Comparison of ENCODE assay signal across 18 cellular contexts in genomic region chr17:15239471-15239870, GRCh38. TPM values are rescaled to one million over a fixed set of nuclear protein-coding genes. Genes with fewer than 3 reads are reported as not detected.
A peak's percentile ranks its signal among the peaks of the same experiment; 100 is the strongest.
DNase-seq lines count a peak whose midpoint lies in the region; ATAC-seq, FAIRE-seq and TF ChIP-seq lines count a peak whose summit lies in the region.
"Had no signal": no experiment of that assay in that cellular context is flagged by ENCODE, and none has a peak within 500 bp of the region (broad histone marks: within the 10 kb centered on the region; RNA-seq: fewer than 3 reads in every experiment).

No MANE protein-coding gene starts in this region.

- H2AK5ac ChIP-seq in IMR-90 (ENCODE audit: low read depth, low read length) = no peak overlapping the region

- H3K14ac ChIP-seq in IMR-90 (replicated peaks; ENCODE audit: low read depth, low read length) = no peak overlapping the region

- TF ChIP-seq POLR2A in right lobe of liver (IDR thresholded peaks at IDR 0.05) (no peak), HepG2 (IDR thresholded peaks at IDR 0.05; ENCODE audit: insufficient read depth in 1 of 2, low read depth in 2 of 2, low read length in 2 of 2) (no peak), IMR-90 (IDR thresholded peaks at IDR 0.05; ENCODE audit: low read depth, low read length) (no peak), esophagus muscularis mucosa (IDR thresholded peaks at IDR 0.05; ENCODE audit: low read depth) (no peak)

- no peak for FAIRE-seq in HepG2 (lab: Jason Lieb, UNC)
- FAIRE-seq: A549, H1 had no signal

- TF ChIP-seq CTCF in right lobe of liver (IDR thresholded peaks at IDR 0.05) = no peak
- no peak for TF ChIP-seq CTCF in HepG2 (CRISPR knock-in tag; IDR thresholded peaks at IDR 0.05)
- no peak for TF ChIP-seq CTCF in IMR-90 (conservative IDR thresholded peaks at IDR 0.05; ENCODE audit: low read depth, low read length)
- TF ChIP-seq CTCF in left lung (IDR thresholded peaks at IDR 0.05) = no peak
- TF ChIP-seq CTCF in upper lobe of right lung (IDR thresholded peaks at IDR 0.05) = no peak
- no peak for TF ChIP-seq CTCF in GM10266 (IDR thresholded peaks at IDR 0.05; ENCODE audit: control insufficient read depth, insufficient read depth, low read depth, missing control alignments)
- no peak for TF ChIP-seq CTCF in esophagus muscularis mucosa (IDR thresholded peaks at IDR 0.05)

- no peak overlapping the region for H2AK9ac ChIP-seq in IMR-90 (replicated peaks; ENCODE audit: low read depth, low read length, poor library complexity)

- H3K27ac ChIP-seq in right lobe of liver (no peak overlapping the region), HepG2 (ENCODE audit: extremely low read length, insufficient read depth, low read length) (no peak overlapping the region), IMR-90 (ENCODE audit: insufficient read depth, low read length) (no peak overlapping the region), left lung (no peak overlapping the region), upper lobe of right lung (no peak overlapping the region), esophagus muscularis mucosa (replicated peaks in 1 of 4) (no peak overlapping the region)
- H3K27ac ChIP-seq: A549, HL-60 had no signal

- CTCF ChIA-PET in HepG2 (lab: Yijun Ruan, JAX; ENCODE audit: low intra/inter-chr PET ratio, low total read pairs) (no interaction called here), IMR-90 (lab: Yijun Ruan, JAX) (no interaction called here)

- no peak overlapping the region for H2BK15ac ChIP-seq in IMR-90 (ENCODE audit: low read depth, low read length)

- H2BK120ac ChIP-seq in IMR-90 (ENCODE audit: low read depth, low read length) = no peak overlapping the region

- H3K27me3 ChIP-seq in right lobe of liver (no peaks in the 10 kb centered on the region), HepG2 (ENCODE audit: control insufficient read depth in 1 of 2, insufficient read depth in 2 of 2, low read length in 2 of 2) (no peaks in the 10 kb centered on the region), IMR-90 (ENCODE audit: control insufficient read depth, insufficient read depth, low read length) (no peaks in the 10 kb centered on the region), left lung (no peaks in the 10 kb centered on the region), upper lobe of right lung (no peaks in the 10 kb centered on the region), esophagus muscularis mucosa (no peaks in the 10 kb centered on the region)
- H3K27me3 ChIP-seq: BE2C had no signal

- no peaks in the 10 kb centered on the region for H3K36me3 Mint-ChIP-seq in effector memory CD8-positive, alpha-beta T cell (ENCODE audit: insufficient read depth)
- H3K36me3 Mint-ChIP-seq: IgD-negative memory B cell had no signal

- H3K27me3 Mint-ChIP-seq in effector memory CD8-positive, alpha-beta T cell = peaks cover 23 to 28% of the 10 kb centered on the region in 2 donors

- H3K9me3 Mint-ChIP-seq in effector memory CD8-positive, alpha-beta T cell = no peaks in the 10 kb centered on the region
- H3K9me3 Mint-ChIP-seq: HFFc6 had no signal

- H3K18ac ChIP-seq in IMR-90 (ENCODE audit: low read depth, low read length) = no peak overlapping the region

- no peak overlapping the region for H3K4me3 Mint-ChIP-seq in effector memory CD8-positive, alpha-beta T cell
- H3K4me3 Mint-ChIP-seq: CD4-positive, CD25-positive, alpha-beta regulatory T cell; HFFc6; IgD-negative memory B cell had no signal

- H3K4me1 Mint-ChIP-seq in effector memory CD8-positive, alpha-beta T cell (ENCODE audit: low read depth in 2 of 2) = peaks cover 2 to 7% of the 10 kb centered on the region in 2 donors
- H3K4me1 Mint-ChIP-seq: IgD-negative memory B cell had no signal

- no peak overlapping the region for H4K5ac ChIP-seq in IMR-90 (ENCODE audit: low read depth, low read length)

- no peak for TF ChIP-seq RAD21 in HepG2 (CRISPR knock-in tag; IDR thresholded peaks at IDR 0.05)
- no peak for TF ChIP-seq RAD21 in IMR-90 (IDR thresholded peaks at IDR 0.05; ENCODE audit: low read length)

- BruUV-seq in HepG2 (replicated peaks; lab: Mats Ljungman, UMichigan) = no TSS peak
- no TSS peak for BruUV-seq in IMR-90 (replicated peaks; lab: Mats Ljungman, UMichigan)

- POLR2A ChIA-PET in HepG2 (lab: Yijun Ruan, JAX) (no interaction called here), IMR-90 (lab: Charles Lee; ENCODE audit: unreplicated experiment) (no interaction called here)

- peaks cover 1 to 50% of the 10 kb centered on the region in 2 experiments; a peak in 3 of 4 replicates for H3K79me1 ChIP-seq in IMR-90 (ENCODE audit: low read depth in 1 of 2, low read length in 2 of 2)

- H3K9me3 ChIP-seq in right lobe of liver = no peaks in the 10 kb centered on the region
- no peaks in the 10 kb centered on the region for H3K9me3 ChIP-seq in HepG2 (ENCODE audit: low read length)
- H3K9me3 ChIP-seq in IMR-90 (ENCODE audit: control insufficient read depth, insufficient read depth, low read length) = no peaks in the 10 kb centered on the region
- no peaks in the 10 kb centered on the region for H3K9me3 ChIP-seq in left lung
- no peaks in the 10 kb centered on the region for H3K9me3 ChIP-seq in upper lobe of right lung
- peaks cover 0 to 6% (median 0%) of the 10 kb centered on the region in 4 donors for H3K9me3 ChIP-seq in esophagus muscularis mucosa
- H3K9me3 ChIP-seq: BE2C had no signal

- peaks cover 0 to 7% (median 0%) of the 10 kb centered on the region in 4 donors for H3K4me1 ChIP-seq in right lobe of liver
- peaks cover 27% of the 10 kb centered on the region for H3K4me1 ChIP-seq in HepG2 (ENCODE audit: insufficient read depth, low read length)
- peaks cover 8% of the 10 kb centered on the region for H3K4me1 ChIP-seq in IMR-90 (ENCODE audit: control insufficient read depth, insufficient read depth, low read length)
- H3K4me1 ChIP-seq in left lung = peaks cover 19 to 58% of the 10 kb centered on the region in 2 donors
- H3K4me1 ChIP-seq in upper lobe of right lung = peaks cover 41% of the 10 kb centered on the region
- peaks cover 52 to 74% (median 65%) of the 10 kb centered on the region in 4 donors for H3K4me1 ChIP-seq in esophagus muscularis mucosa
- H3K4me1 ChIP-seq: A549, BE2C had no signal

- peak in 3 of 4 donors; percentile 45 to 67 (median 47) for ATAC-seq in right lobe of liver
- ATAC-seq in HepG2 = no peak
- ATAC-seq in IMR-90 (ENCODE audit: low read depth) = no peak
- ATAC-seq in left lung = peak; percentile 14
- peak; percentile 66 for ATAC-seq in upper lobe of right lung
- ATAC-seq in effector memory CD8-positive, alpha-beta T cell (replicated peaks) = no peak
- ATAC-seq: A549 had no signal

- H3K4ac ChIP-seq in IMR-90 (ENCODE audit: low read depth, low read length) = no peak overlapping the region

- H3K23ac ChIP-seq in IMR-90 (ENCODE audit: low read depth, low read length) = 0 out of 2 replicates have a peak overlapping the region, but pooled peaks have one; percentile 34

- no peak overlapping the region for H3K4me3 ChIP-seq in right lobe of liver
- H3K4me3 ChIP-seq in HepG2 (replicated peaks in 1 of 3; ENCODE audit: insufficient read depth in 1 of 3, low read depth in 2 of 3, low read length in 3 of 3) = no peak overlapping the region
- H3K4me3 ChIP-seq in IMR-90 (ENCODE audit: insufficient read depth, low read depth, low read length) = no peak overlapping the region
- H3K4me3 ChIP-seq in left lung = no peak overlapping the region
- H3K4me3 ChIP-seq in upper lobe of right lung = no peak overlapping the region
- H3K4me3 ChIP-seq in esophagus muscularis mucosa = no peak overlapping the region
- H3K4me3 ChIP-seq: A549 had no signal

- no peak overlapping the region for H3K27ac Mint-ChIP-seq in effector memory CD8-positive, alpha-beta T cell
- H3K27ac Mint-ChIP-seq: CD4-positive, CD25-positive, alpha-beta regulatory T cell; HFFc6; IgD-negative memory B cell had no signal

- no peak overlapping the region for H3K4me2 ChIP-seq in HepG2 (ENCODE audit: low read depth, low read length)
- H3K4me2 ChIP-seq in IMR-90 (ENCODE audit: low read depth, low read length) = no peak overlapping the region
- H3K4me2 ChIP-seq: A549 had no signal

- in situ Hi-C loops in HepG2 (cut with HindIII; ENCODE audit: extremely low pct_ligation_motif_present, low pct_unique_long_range_greater_than_20kb) = no loop called here
- in situ Hi-C loops in IMR-90 (cut with MboI; ENCODE audit: low sequenced_read_pairs) = no loop called here

- no peak overlapping the region for H2BK20ac ChIP-seq in IMR-90 (ENCODE audit: low read depth, low read length)

- TF ChIP-seq EP300 in HepG2 (IDR thresholded peaks at IDR 0.05; ENCODE audit: low read depth in 2 of 2, low read length in 2 of 2) (no peak), HepG2 (CRISPR knock-in tag; IDR thresholded peaks at IDR 0.05; ENCODE audit: borderline replicate concordance) (no peak), esophagus muscularis mucosa (IDR thresholded peaks at IDR 0.05) (no peak)

- H2AFZ ChIP-seq in HepG2 (ENCODE audit: low read length) = no peak overlapping the region
- H2AFZ ChIP-seq in IMR-90 (replicated peaks; ENCODE audit: low read length, poor library complexity) = no peak overlapping the region

- no peak overlapping the region for H3K56ac ChIP-seq in IMR-90 (ENCODE audit: extremely low read depth, insufficient read depth, low read length)

- H3K9me1 ChIP-seq in IMR-90 (ENCODE audit: insufficient read depth, low read length) = peaks cover 10% of the 10 kb centered on the region

- H2BK5ac ChIP-seq in IMR-90 (ENCODE audit: low read depth, low read length, poor library complexity, severe bottlenecking) = no peak overlapping the region

- no peaks in the 10 kb centered on the region for H3K79me2 ChIP-seq in HepG2 (ENCODE audit: insufficient read depth, low read length)

- H4K8ac ChIP-seq in IMR-90 (ENCODE audit: low read depth in 2 of 2, low read length in 2 of 2) = no peak overlapping the region

- WGBS in right lobe of liver (ENCODE audit: insufficient coverage, low coverage, low lambda C conversion rate, missing lambda C conversion rate) = 43% methylated on average over 1 of the region's 3 CpGs
- 76% methylated on average over 3 of the region's 3 CpGs for WGBS in HepG2 (ENCODE audit: low lambda C conversion rate)
- no CpG with 5 or more reads among the region's 3 CpGs for WGBS in IMR-90 (ENCODE audit: extremely low coverage in 2 of 2, insufficient read length in 1 of 2), 2 experiments
- WGBS in esophagus muscularis mucosa = 80% methylated on average over 3 of the region's 3 CpGs

- intact Hi-C loops in right lobe of liver (cut with DNase I) (no loop called here), HepG2 (cut with micrococcal nuclease; ENCODE audit: unreplicated experiment) (no loop called here), IMR-90 (cut with micrococcal nuclease) (no loop called here), left lung (cut with DNase I) (no loop called here), upper lobe of right lung (cut with DNase I) (no loop called here), esophagus muscularis mucosa (cut with DNase I) (no loop called here)

- no peak overlapping the region for H4K91ac ChIP-seq in IMR-90 (ENCODE audit: insufficient read depth, low read depth, low read length)

- H3K36me3 ChIP-seq in right lobe of liver = no peaks in the 10 kb centered on the region
- no peaks in the 10 kb centered on the region for H3K36me3 ChIP-seq in HepG2 (replicated peaks in 1 of 2; ENCODE audit: control insufficient read depth in 1 of 2, insufficient read depth in 2 of 2, low read length in 2 of 2)
- H3K36me3 ChIP-seq in IMR-90 (ENCODE audit: control insufficient read depth, insufficient read depth, low read length) = peaks cover 43% of the 10 kb centered on the region
- H3K36me3 ChIP-seq in left lung = peaks cover 0 to 28% of the 10 kb centered on the region in 2 donors
- peaks cover 60% of the 10 kb centered on the region for H3K36me3 ChIP-seq in upper lobe of right lung
- H3K36me3 ChIP-seq in esophagus muscularis mucosa = peaks cover 33 to 63% (median 55%) of the 10 kb centered on the region in 4 donors

- H3K9ac ChIP-seq in HepG2 (ENCODE audit: insufficient read depth, low read depth, low read length) = no peak overlapping the region
- no peak overlapping the region for H3K9ac ChIP-seq in IMR-90 (ENCODE audit: low read depth, low read length)

- dilution Hi-C loops in IMR-90 (cut with HindIII; ENCODE audit: low sequenced_read_pairs, unreplicated experiment) = no loop called here

- H4K20me1 ChIP-seq in HepG2 (ENCODE audit: insufficient read depth, low read length) (no peaks in the 10 kb centered on the region), IMR-90 (ENCODE audit: insufficient read depth, low read length) (peaks cover 10% of the 10 kb centered on the region; the same call in 1 of the 2 replicates)

- DNase-seq in right lobe of liver (no peak), HepG2 (ENCODE audit: low spot score) (no peak), IMR-90 (no peak), left lung (peak in 1 of 2 donors; percentile 63), upper lobe of right lung (no peak), GM10266 (ENCODE audit: extremely low spot score) (no peak), esophagus muscularis mucosa (ENCODE audit: extremely low spot score) (no peak)
- no peak for DNase-seq in effector memory CD8-positive, alpha-beta T cell
- DNase-seq: BE2C; CD4-positive, CD25-positive, alpha-beta regulatory T cell; DMS53; GF-D8; HCEC 1CT; HFFc6 had no signal

RNA-seq across cellular contexts. Expression of gene PMP22, which starts 25.7 kb away (rescaled TPM):
- total RNA-seq in right lobe of liver (1 to 10 TPM; 3.0 to 9.2 (median 6.9) TPM), HepG2 (2016; rRNA removed; fragmentation: Illumina TruSeq; extraction: Trizol) (3.0 and 5.7 TPM in 2 replicates), IMR-90 (2012; rRNA removed) (33.5 and 39.2 TPM in 2 replicates), left lung (100 to 1,000 TPM; 109 to 165 TPM), upper lobe of right lung (157 TPM), esophagus muscularis mucosa (100 to 1,000 TPM; 171 to 253 (median 237) TPM)
- total RNA-seq in HepG2 (2016; cell fraction: cytosol; rRNA removed; fragmentation: Illumina TruSeq; extraction: Trizol; ENCODE audit: low read depth) = 1.5 and 1.9 TPM in 2 replicates
- total RNA-seq in HepG2 (2016; cell fraction: insoluble cytoplasmic fraction; rRNA removed; fragmentation: Illumina TruSeq; extraction: Trizol) = 3.5 and 5.4 TPM in 2 replicates
- 3.1 and 3.8 TPM in 2 replicates for total RNA-seq in HepG2 (2016; cell fraction: membrane; rRNA removed; fragmentation: Illumina TruSeq; extraction: Trizol)
- total RNA-seq in HepG2 (2016; cell fraction: nucleus; rRNA removed; fragmentation: Illumina TruSeq; extraction: Trizol) = 6.1 and 6.3 TPM in 2 replicates
- polyA plus RNA-seq in HepG2 (2011; rRNA removed) (5.0 and 6.2 TPM in 2 replicates), IMR-90 (2012; rRNA removed) (72.8 and 79.3 TPM in 2 replicates)
- 4.9 and 5.8 TPM in 2 replicates for polyA plus RNA-seq in HepG2 (2011; cell fraction: cytosol; rRNA removed)
- 1.8 TPM in 2 replicates for polyA plus RNA-seq in HepG2 (2011; cell fraction: nucleus; rRNA removed)
- polyA plus RNA-seq in HepG2 (2012) = 2.1 and 2.7 TPM in 2 replicates
- 1.7 TPM in 2 replicates for polyA plus RNA-seq in HepG2 (2016; cell fraction: cytosol; fragmentation: Illumina TruSeq; extraction: Trizol; ENCODE audit: low read depth)
- 4.9 and 5.5 TPM in 2 replicates for polyA plus RNA-seq in HepG2 (2016; cell fraction: insoluble cytoplasmic fraction; fragmentation: Illumina TruSeq; extraction: Trizol; ENCODE audit: low read depth)
- polyA plus RNA-seq in HepG2 (2016; cell fraction: membrane; fragmentation: Illumina TruSeq; extraction: Trizol; ENCODE audit: low read depth) = 2.7 and 3.3 TPM in 2 replicates
- polyA plus RNA-seq in HepG2 (2016; cell fraction: nucleus; fragmentation: Illumina TruSeq; extraction: Trizol; ENCODE audit: insufficient read depth, low read depth) = 11.9 and 12.2 TPM in 2 replicates
- polyA minus RNA-seq in HepG2 (2011; rRNA and poly(A)+ RNA removed; ENCODE audit: low replicate concordance) = 34.6 and 99.7 TPM in 2 replicates
- polyA minus RNA-seq in HepG2 (2011; cell fraction: cytosol; rRNA and poly(A)+ RNA removed) = 4.0 and 4.3 TPM in 2 replicates
- 3.0 and 3.1 TPM in 2 replicates for polyA minus RNA-seq in HepG2 (2011; cell fraction: nucleus; rRNA and poly(A)+ RNA removed)
- 40.7 and 76.8 TPM in 2 replicates for polyA plus RNA-seq in IMR-90 (2012; cell fraction: cytosol; rRNA removed)
- polyA plus RNA-seq in IMR-90 (2012; cell fraction: nucleus; rRNA removed; ENCODE audit: low replicate concordance) = 20.7 and 30.4 TPM in 2 replicates
- total RNA-seq: CD4-positive, CD25-positive, alpha-beta regulatory T cell had no signal
- polyA plus RNA-seq: CD4-positive, CD25-positive, alpha-beta regulatory T cell; IgD-negative memory B cell had no signal

Comparison
In these comparisons a context has a peak if more than half of its experiments do, and no peak if none do; other contexts are left out.
1. ATAC-seq: peak in right lobe of liver (3 of 4), left lung (single experiment) and upper lobe of right lung (single experiment); none in HepG2 (single experiment), IMR-90 (single experiment) and effector memory CD8-positive, alpha-beta T cell (single experiment).